In the genomic region with DNA sequence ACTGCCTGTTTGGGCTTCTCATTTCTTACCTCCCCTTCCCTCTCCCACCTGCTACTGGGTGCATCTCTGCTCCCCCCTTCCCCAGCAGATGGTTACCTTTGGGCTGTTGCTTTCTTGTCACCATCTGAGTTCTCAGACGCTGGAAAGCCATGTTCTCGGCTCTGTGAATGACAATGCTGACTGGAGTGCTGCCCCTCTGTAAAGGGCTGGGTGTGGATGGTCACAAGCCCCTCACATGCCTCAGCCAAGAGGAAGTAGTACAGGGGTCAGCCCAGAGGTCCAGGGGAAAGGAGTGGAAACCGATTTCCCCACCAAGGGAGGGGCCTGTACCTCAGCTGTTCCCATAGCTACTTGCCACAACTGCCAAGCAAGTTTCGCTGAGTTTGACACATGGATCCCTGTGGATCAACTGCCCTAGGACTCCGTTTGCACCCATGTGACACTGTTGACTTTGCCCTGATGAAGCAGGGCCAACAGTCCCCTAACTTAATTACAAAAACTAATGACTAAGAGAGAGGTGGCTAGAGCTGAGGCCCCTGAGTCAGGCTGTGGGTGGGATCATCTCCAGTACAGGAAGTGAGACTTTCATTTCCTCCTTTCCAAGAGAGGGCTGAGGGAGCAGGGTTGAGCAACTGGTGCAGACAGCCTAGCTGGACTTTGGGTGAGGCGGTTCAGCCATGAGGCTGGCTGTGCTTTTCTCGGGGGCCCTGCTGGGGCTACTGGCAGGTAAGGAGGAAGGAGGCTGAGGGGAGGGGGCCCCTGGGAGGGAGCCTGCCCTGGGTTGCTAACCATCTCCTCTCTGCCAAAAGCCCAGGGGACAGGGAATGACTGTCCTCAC, we compare ENCODE assay signal across 1 cellular context.
A peak's percentile ranks its signal among the peaks of the same experiment; 100 is the strongest.
TF ChIP-seq lines count a peak whose summit lies in the region.

A gene with protein sequence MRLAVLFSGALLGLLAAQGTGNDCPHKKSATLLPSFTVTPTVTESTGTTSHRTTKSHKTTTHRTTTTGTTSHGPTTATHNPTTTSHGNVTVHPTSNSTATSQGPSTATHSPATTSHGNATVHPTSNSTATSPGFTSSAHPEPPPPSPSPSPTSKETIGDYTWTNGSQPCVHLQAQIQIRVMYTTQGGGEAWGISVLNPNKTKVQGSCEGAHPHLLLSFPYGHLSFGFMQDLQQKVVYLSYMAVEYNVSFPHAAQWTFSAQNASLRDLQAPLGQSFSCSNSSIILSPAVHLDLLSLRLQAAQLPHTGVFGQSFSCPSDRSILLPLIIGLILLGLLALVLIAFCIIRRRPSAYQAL (plus strand): TSS at position 638 of the 838 bp plus-strand sequence. CDS start 40 bp downstream, at position 678.

TF ChIP-seq in GM12878, 131 proteins besides CTCF, POLR2A, EP300 and RAD21 (continued from another document and continues in another):
- TF ChIP-seq, protein P1, sequence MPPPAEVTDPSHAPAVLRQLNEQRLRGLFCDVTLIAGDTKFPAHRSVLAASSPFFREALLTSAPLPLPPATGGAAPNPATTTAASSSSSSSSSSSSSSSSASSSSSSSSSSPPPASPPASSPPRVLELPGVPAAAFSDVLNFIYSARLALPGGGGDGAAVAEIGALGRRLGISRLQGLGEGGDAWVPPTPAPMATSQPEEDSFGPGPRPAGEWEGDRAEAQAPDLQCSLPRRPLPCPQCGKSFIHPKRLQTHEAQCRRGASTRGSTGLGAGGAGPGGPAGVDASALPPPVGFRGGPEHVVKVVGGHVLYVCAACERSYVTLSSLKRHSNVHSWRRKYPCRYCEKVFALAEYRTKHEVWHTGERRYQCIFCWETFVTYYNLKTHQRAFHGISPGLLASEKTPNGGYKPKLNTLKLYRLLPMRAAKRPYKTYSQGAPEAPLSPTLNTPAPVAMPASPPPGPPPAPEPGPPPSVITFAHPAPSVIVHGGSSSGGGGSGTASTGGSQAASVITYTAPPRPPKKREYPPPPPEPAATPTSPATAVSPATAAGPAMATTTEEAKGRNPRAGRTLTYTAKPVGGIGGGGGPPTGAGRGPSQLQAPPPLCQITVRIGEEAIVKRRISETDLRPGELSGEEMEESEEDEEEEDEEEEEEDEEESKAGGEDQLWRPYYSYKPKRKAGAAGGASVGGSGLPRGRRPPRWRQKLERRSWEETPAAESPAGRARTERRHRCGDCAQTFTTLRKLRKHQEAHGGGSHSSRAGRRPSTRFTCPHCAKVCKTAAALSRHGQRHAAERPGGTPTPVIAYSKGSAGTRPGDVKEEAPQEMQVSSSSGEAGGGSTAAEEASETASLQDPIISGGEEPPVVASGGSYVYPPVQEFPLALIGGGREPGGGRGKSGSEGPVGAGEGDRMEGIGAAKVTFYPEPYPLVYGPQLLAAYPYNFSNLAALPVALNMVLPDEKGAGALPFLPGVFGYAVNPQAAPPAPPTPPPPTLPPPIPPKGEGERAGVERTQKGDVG (CRISPR knock-in tag; IDR thresholded peaks at IDR 0.05): peak; percentile 73; the same call in 1 of the 2 replicates
- TF ChIP-seq, protein P2, sequence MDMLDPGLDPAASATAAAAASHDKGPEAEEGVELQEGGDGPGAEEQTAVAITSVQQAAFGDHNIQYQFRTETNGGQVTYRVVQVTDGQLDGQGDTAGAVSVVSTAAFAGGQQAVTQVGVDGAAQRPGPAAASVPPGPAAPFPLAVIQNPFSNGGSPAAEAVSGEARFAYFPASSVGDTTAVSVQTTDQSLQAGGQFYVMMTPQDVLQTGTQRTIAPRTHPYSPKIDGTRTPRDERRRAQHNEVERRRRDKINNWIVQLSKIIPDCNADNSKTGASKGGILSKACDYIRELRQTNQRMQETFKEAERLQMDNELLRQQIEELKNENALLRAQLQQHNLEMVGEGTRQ (IDR thresholded peaks at IDR 0.05; ENCODE audit: borderline replicate concordance, low read depth, low read length): no peak
- TF ChIP-seq, protein P3, sequence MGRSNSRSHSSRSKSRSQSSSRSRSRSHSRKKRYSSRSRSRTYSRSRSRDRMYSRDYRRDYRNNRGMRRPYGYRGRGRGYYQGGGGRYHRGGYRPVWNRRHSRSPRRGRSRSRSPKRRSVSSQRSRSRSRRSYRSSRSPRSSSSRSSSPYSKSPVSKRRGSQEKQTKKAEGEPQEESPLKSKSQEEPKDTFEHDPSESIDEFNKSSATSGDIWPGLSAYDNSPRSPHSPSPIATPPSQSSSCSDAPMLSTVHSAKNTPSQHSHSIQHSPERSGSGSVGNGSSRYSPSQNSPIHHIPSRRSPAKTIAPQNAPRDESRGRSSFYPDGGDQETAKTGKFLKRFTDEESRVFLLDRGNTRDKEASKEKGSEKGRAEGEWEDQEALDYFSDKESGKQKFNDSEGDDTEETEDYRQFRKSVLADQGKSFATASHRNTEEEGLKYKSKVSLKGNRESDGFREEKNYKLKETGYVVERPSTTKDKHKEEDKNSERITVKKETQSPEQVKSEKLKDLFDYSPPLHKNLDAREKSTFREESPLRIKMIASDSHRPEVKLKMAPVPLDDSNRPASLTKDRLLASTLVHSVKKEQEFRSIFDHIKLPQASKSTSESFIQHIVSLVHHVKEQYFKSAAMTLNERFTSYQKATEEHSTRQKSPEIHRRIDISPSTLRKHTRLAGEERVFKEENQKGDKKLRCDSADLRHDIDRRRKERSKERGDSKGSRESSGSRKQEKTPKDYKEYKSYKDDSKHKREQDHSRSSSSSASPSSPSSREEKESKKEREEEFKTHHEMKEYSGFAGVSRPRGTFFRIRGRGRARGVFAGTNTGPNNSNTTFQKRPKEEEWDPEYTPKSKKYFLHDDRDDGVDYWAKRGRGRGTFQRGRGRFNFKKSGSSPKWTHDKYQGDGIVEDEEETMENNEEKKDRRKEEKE (IDR thresholded peaks at IDR 0.05): no peak
- TF ChIP-seq ZZZ3 (IDR thresholded peaks at IDR 0.05; ENCODE audit: control insufficient read depth, insufficient read length, low read depth) (no peak), SP1 (IDR thresholded peaks at IDR 0.05; ENCODE audit: low read depth, low read length) (no peak), GATAD2B (conservative IDR thresholded peaks at IDR 0.05; ENCODE audit: low read depth) (peak; percentile 49; the same call in 1 of the 2 replicates), RAD51 (IDR thresholded peaks at IDR 0.05) (peak; percentile 74), NR2F1 (conservative IDR thresholded peaks at IDR 0.05) (peak; percentile 53), MYC (IDR thresholded peaks at IDR 0.05; ENCODE audit: insufficient read depth, insufficient read length, insufficient replicate concordance, low read length, severe bottlenecking) (no peak), FOXM1 (IDR thresholded peaks at IDR 0.05; ENCODE audit: low read depth, low read length) (peak; percentile 76), NBN (IDR thresholded peaks at IDR 0.05) (peak; percentile 27; the same call in 1 of the 2 replicates), PAX5 (IDR thresholded peaks at IDR 0.05; ENCODE audit: borderline replicate concordance, low read depth, low read length) (no peak; the same call in 1 of the 2 replicates), ZNF24 (IDR thresholded peaks at IDR 0.05) (no peak), CBFB (IDR thresholded peaks at IDR 0.05; ENCODE audit: low read depth) (peak; percentile 42; the same call in 1 of the 2 replicates), FOS (IDR thresholded peaks at IDR 0.05; ENCODE audit: borderline replicate concordance, extremely low read depth, insufficient read length) (no peak), CREM (IDR thresholded peaks at IDR 0.05; ENCODE audit: low read depth) (no peak), HCFC1 (IDR thresholded peaks at IDR 0.05; ENCODE audit: low read length) (no peak; the same call in 1 of the 2 replicates), POLR2AphosphoS5 (IDR thresholded peaks at IDR 0.05; ENCODE audit: low read length) (peak; percentile 96), RB1 (IDR thresholded peaks at IDR 0.05; ENCODE audit: borderline replicate concordance) (no peak), KLF5 (IDR thresholded peaks at IDR 0.05; ENCODE audit: partially characterized antibody) (no peak), ESRRA (IDR thresholded peaks at IDR 0.05; ENCODE audit: low read length) (peak; percentile 74; the same call in 1 of the 2 replicates), NRF1 (conservative IDR thresholded peaks at IDR 0.05; ENCODE audit: low read depth, low read length) (no peak), CBX3 (IDR thresholded peaks at IDR 0.05; ENCODE audit: borderline replicate concordance, low read depth) (no peak), CHD1 (IDR thresholded peaks at IDR 0.05; ENCODE audit: low read depth, low read length) (no peak), MEF2B (IDR thresholded peaks at IDR 0.05; ENCODE audit: partially characterized antibody, poor library complexity, severe bottlenecking) (no peak), TCF7 (IDR thresholded peaks at IDR 0.05; ENCODE audit: borderline replicate concordance) (no peak), TARDBP (IDR thresholded peaks at IDR 0.05; ENCODE audit: borderline replicate concordance) (peak; percentile 78; the same call in 1 of the 2 replicates), SMAD1 (IDR thresholded peaks at IDR 0.05; ENCODE audit: low read depth, partially characterized antibody) (no peak), SMC3 (IDR thresholded peaks at IDR 0.05; ENCODE audit: borderline replicate concordance, low read length) (no peak), ETV6 (conservative IDR thresholded peaks at IDR 0.05 in 1 of 2, IDR thresholded peaks at IDR 0.05 in 1 of 2; ENCODE audit: borderline replicate concordance in 1 of 2, low read depth in 1 of 2) (peak in 1 of 2 experiments; percentile 98; a peak in 2 of 4 replicates), BMI1 (IDR thresholded peaks at IDR 0.05; ENCODE audit: borderline replicate concordance) (peak; percentile 65), POU2F2 (IDR thresholded peaks at IDR 0.05; ENCODE audit: borderline replicate concordance, low read depth, low read length) (peak; percentile 87), YY1 (IDR thresholded peaks at IDR 0.05; ENCODE audit: low read depth, low read length) (peak; percentile 61; the same call in 1 of the 2 replicates), TCF12 (IDR thresholded peaks at IDR 0.05; ENCODE audit: low read depth, low read length) (0 out of 2 replicates have a peak, but pooled peaks have one; percentile 33), MYB (IDR thresholded peaks at IDR 0.05; ENCODE audit: borderline replicate concordance, low read depth, low read length) (no peak), BCL11A (IDR thresholded peaks at IDR 0.05; ENCODE audit: low read depth, low read length) (peak; percentile 85), SUPT20H (IDR thresholded peaks at IDR 0.05; ENCODE audit: borderline replicate concordance, control insufficient read depth, low read depth, low read length) (no peak), TCF3 (IDR thresholded peaks at IDR 0.05; ENCODE audit: borderline replicate concordance, insufficient read depth, low read depth, low read length) (no peak), YBX1 (IDR thresholded peaks at IDR 0.05) (no peak)
- TF ChIP-seq, protein P4, sequence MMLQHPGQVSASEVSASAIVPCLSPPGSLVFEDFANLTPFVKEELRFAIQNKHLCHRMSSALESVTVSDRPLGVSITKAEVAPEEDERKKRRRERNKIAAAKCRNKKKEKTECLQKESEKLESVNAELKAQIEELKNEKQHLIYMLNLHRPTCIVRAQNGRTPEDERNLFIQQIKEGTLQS (IDR thresholded peaks at IDR 0.05; ENCODE audit: borderline replicate concordance, extremely low read depth, low read depth, low read length): no peak
- TF ChIP-seq, protein P5, sequence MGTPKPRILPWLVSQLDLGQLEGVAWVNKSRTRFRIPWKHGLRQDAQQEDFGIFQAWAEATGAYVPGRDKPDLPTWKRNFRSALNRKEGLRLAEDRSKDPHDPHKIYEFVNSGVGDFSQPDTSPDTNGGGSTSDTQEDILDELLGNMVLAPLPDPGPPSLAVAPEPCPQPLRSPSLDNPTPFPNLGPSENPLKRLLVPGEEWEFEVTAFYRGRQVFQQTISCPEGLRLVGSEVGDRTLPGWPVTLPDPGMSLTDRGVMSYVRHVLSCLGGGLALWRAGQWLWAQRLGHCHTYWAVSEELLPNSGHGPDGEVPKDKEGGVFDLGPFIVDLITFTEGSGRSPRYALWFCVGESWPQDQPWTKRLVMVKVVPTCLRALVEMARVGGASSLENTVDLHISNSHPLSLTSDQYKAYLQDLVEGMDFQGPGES (IDR thresholded peaks at IDR 0.05): no peak
- TF ChIP-seq, protein P6, sequence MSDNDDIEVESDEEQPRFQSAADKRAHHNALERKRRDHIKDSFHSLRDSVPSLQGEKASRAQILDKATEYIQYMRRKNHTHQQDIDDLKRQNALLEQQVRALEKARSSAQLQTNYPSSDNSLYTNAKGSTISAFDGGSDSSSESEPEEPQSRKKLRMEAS (IDR thresholded peaks at IDR 0.05; ENCODE audit: low read depth, low read length): no peak
- TF ChIP-seq, protein P7, sequence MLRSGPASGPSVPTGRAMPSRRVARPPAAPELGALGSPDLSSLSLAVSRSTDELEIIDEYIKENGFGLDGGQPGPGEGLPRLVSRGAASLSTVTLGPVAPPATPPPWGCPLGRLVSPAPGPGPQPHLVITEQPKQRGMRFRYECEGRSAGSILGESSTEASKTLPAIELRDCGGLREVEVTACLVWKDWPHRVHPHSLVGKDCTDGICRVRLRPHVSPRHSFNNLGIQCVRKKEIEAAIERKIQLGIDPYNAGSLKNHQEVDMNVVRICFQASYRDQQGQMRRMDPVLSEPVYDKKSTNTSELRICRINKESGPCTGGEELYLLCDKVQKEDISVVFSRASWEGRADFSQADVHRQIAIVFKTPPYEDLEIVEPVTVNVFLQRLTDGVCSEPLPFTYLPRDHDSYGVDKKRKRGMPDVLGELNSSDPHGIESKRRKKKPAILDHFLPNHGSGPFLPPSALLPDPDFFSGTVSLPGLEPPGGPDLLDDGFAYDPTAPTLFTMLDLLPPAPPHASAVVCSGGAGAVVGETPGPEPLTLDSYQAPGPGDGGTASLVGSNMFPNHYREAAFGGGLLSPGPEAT (IDR thresholded peaks at IDR 0.05; ENCODE audit: low read depth): peak; percentile 73
- TF ChIP-seq, protein P8, sequence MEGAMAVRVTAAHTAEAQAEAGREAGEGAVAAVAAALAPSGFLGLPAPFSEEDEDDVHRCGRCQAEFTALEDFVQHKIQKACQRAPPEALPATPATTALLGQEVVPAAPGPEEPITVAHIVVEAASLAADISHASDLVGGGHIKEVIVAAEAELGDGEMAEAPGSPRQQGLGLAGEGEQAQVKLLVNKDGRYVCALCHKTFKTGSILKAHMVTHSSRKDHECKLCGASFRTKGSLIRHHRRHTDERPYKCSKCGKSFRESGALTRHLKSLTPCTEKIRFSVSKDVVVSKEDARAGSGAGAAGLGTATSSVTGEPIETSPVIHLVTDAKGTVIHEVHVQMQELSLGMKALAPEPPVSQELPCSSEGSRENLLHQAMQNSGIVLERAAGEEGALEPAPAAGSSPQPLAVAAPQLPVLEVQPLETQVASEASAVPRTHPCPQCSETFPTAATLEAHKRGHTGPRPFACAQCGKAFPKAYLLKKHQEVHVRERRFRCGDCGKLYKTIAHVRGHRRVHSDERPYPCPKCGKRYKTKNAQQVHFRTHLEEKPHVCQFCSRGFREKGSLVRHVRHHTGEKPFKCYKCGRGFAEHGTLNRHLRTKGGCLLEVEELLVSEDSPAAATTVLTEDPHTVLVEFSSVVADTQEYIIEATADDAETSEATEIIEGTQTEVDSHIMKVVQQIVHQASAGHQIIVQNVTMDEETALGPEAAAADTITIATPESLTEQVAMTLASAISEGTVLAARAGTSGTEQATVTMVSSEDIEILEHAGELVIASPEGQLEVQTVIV (IDR thresholded peaks at IDR 0.05; ENCODE audit: borderline replicate concordance, partially characterized antibody): no peak
- TF ChIP-seq, protein P9, sequence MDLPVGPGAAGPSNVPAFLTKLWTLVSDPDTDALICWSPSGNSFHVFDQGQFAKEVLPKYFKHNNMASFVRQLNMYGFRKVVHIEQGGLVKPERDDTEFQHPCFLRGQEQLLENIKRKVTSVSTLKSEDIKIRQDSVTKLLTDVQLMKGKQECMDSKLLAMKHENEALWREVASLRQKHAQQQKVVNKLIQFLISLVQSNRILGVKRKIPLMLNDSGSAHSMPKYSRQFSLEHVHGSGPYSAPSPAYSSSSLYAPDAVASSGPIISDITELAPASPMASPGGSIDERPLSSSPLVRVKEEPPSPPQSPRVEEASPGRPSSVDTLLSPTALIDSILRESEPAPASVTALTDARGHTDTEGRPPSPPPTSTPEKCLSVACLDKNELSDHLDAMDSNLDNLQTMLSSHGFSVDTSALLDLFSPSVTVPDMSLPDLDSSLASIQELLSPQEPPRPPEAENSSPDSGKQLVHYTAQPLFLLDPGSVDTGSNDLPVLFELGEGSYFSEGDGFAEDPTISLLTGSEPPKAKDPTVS (IDR thresholded peaks at IDR 0.05; ENCODE audit: low read depth, low read length): no peak
